ENCODE assay signal across 13 cellular contexts in the genomic region with DNA sequence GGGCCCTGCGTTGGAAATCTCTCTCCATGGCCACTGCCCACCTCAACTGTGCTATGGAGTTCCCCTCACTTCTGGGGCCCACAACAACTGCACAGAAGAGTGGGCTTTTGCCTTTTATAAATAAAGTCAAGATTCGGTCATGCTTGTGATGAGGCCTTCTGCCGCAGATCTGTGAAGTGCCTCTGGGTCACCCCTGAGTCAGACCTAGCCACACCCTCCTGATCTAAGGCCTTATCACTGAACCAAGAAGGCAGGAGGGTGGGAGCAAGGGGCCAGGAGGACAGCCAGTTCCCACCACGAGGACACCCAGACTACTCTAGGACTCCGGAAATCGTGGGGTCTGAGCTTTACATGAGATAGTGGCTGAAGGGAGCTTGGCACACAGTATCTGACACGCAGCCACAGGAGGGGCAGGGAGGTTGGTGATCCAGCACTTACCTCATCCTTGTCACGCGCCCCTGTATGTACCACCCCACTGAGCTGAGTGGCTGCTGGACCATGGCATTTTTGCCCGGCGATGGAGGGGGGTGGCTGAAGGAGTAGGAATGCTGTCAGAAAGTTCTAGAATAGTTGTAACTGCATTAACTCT.
DNase-seq lines count a peak whose midpoint lies in the region; ATAC-seq, FAIRE-seq and TF ChIP-seq lines count a peak whose summit lies in the region.
"Had no signal": no experiment of that assay in that cellular context is flagged by ENCODE, and none has a peak within 500 bp of the region (broad histone marks: within the 10 kb centered on the region; RNA-seq: fewer than 3 reads in every experiment).

No MANE protein-coding gene starts in this region.

- H3K4me1 ChIP-seq in astrocyte (ENCODE audit: insufficient read depth, low read length): peaks cover 28% of the 10 kb centered on the region
- peaks cover 2% of the 10 kb centered on the region for H3K4me1 ChIP-seq in CD8-positive, alpha-beta memory T cell (ENCODE audit: insufficient read depth, low read length)

- H3K4me3 Mint-ChIP-seq in astrocyte (ENCODE audit: unreplicated experiment): no peak overlapping the region
- H3K4me3 Mint-ChIP-seq in naive B cell: peak overlapping the region in 1 of 8 donors; percentile 47
- no peak overlapping the region for H3K4me3 Mint-ChIP-seq in WTC11
- H3K4me3 Mint-ChIP-seq in CD8-positive, alpha-beta memory T cell: no peak overlapping the region
- H3K4me3 Mint-ChIP-seq: T-cell had no signal

- POLR2A ChIA-PET in WTC11 (lab: Charles Lee): no interaction called here
- POLR2A ChIA-PET in CD8-positive, alpha-beta memory T cell (lab: Charles Lee): no interaction called here

- H3K27me3 ChIP-seq in astrocyte (ENCODE audit: insufficient read depth, low read length): no peaks in the 10 kb centered on the region
- no peaks in the 10 kb centered on the region for H3K27me3 ChIP-seq in CD8-positive, alpha-beta memory T cell (ENCODE audit: insufficient read depth, low read length, poor library complexity, severe bottlenecking)
- H3K27me3 ChIP-seq: vagina had no signal

- no peaks in the 10 kb centered on the region for H3K36me3 ChIP-seq in astrocyte (ENCODE audit: insufficient read depth, low read length)
- no peaks in the 10 kb centered on the region for H3K36me3 ChIP-seq in CD8-positive, alpha-beta memory T cell (ENCODE audit: insufficient read depth, low read length)
- H3K36me3 ChIP-seq: vagina had no signal

- H3K27me3 Mint-ChIP-seq in astrocyte (ENCODE audit: low read depth, unreplicated experiment) (no peaks in the 10 kb centered on the region), naive B cell (peaks cover 0 to 4% (median 0%) of the 10 kb centered on the region in 3 donors), WTC11 (ENCODE audit: low read depth) (no peaks in the 10 kb centered on the region)
- H3K27me3 Mint-ChIP-seq in CD8-positive, alpha-beta memory T cell: peaks cover 0 to 1% of the 10 kb centered on the region in 2 donors
- H3K27me3 Mint-ChIP-seq: T-cell had no signal

- in situ Hi-C loops in GM13977 (cut with MboI; ENCODE audit: low pct_unique_long_range_greater_than_20kb, low sequenced_read_pairs, unreplicated experiment): no loop called here

- CTCF ChIA-PET in WTC11 (lab: Charles Lee): no interaction called here
- CTCF ChIA-PET in CD8-positive, alpha-beta memory T cell (lab: Charles Lee): interaction anchor here (2.5 kb wide), 1 partner anchor 68 kb away, joined by 5 read pairs; no protein-coding TSS in a partner anchor

- no peak for FAIRE-seq in astrocyte (lab: Jason Lieb, UNC)

- peak; percentile 32 for ATAC-seq in HG03354 (IDR thresholded peaks at IDR 0.05; ENCODE audit: poor library complexity, severe bottlenecking, unreplicated experiment)
- peak; percentile 51 to 67 for ATAC-seq in naive B cell (ENCODE audit: low read depth in 2 of 2)
- no peak for ATAC-seq in WTC11

- H3K79me2 ChIP-seq in astrocyte (ENCODE audit: insufficient read depth, low read length): peaks cover 4% of the 10 kb centered on the region

- H2AFZ ChIP-seq in astrocyte (ENCODE audit: low read depth, low read length): no peak overlapping the region

- H3K9me3 Mint-ChIP-seq in astrocyte (ENCODE audit: unreplicated experiment) (peaks cover 4% of the 10 kb centered on the region), naive B cell (peaks cover 0 to 2% (median 0%) of the 10 kb centered on the region in 7 donors), WTC11 (no peaks in the 10 kb centered on the region)
- H3K9me3 Mint-ChIP-seq in CD8-positive, alpha-beta memory T cell: no peaks in the 10 kb centered on the region
- H3K9me3 Mint-ChIP-seq: T-cell had no signal

- peak; percentile 43 for DNase-seq in ELF-1 (ENCODE audit: low read depth, low spot score)
- DNase-seq in astrocyte (ENCODE audit: low read depth): peak; percentile 55
- DNase-seq in naive B cell: no peak
- DNase-seq in WTC11 (ENCODE audit: low spot score): no peak
- no peak for DNase-seq in GM13977 (ENCODE audit: low spot score)
- DNase-seq in CD8-positive, alpha-beta memory T cell: no peak
- no peak for DNase-seq in NCI-H187 (lab: John Stamatoyannopoulos, UW)
- DNase-seq: DND-41, NCI-H510A treated with DMSO at 0.1 percent for 48 hours, occipital lobe, T-cell had no signal

- peak overlapping the region; percentile 78 for H3K27ac Mint-ChIP-seq in astrocyte (ENCODE audit: unreplicated experiment)
- H3K27ac Mint-ChIP-seq in naive B cell: peak overlapping the region in 3 of 6 donors; percentile 52 to 73 (median 70)
- no peak overlapping the region; the same call in 1 of the 2 replicates for H3K27ac Mint-ChIP-seq in WTC11
- no peak overlapping the region for H3K27ac Mint-ChIP-seq in CD8-positive, alpha-beta memory T cell
- H3K27ac Mint-ChIP-seq: T-cell had no signal

- H4K20me1 ChIP-seq in astrocyte (ENCODE audit: insufficient read depth, low read length): peaks cover 8% of the 10 kb centered on the region

- no peak overlapping the region for H3K4me3 ChIP-seq in astrocyte (ENCODE audit: insufficient read depth, low read depth, low read length)
- H3K4me3 ChIP-seq in CD8-positive, alpha-beta memory T cell (ENCODE audit: low read length): no peak overlapping the region
- H3K4me3 ChIP-seq: vagina had no signal

- H3K9me3 ChIP-seq in astrocyte (ENCODE audit: insufficient read depth, low read depth, low read length): no peaks in the 10 kb centered on the region
- no peaks in the 10 kb centered on the region for H3K9me3 ChIP-seq in CD8-positive, alpha-beta memory T cell (ENCODE audit: low read length)
- H3K9me3 ChIP-seq: vagina had no signal

- peaks cover 46% of the 10 kb centered on the region for H3K4me1 Mint-ChIP-seq in astrocyte (ENCODE audit: low read depth, unreplicated experiment)
- H3K4me1 Mint-ChIP-seq in naive B cell: peaks cover 0 to 22% (median 6%) of the 10 kb centered on the region in 3 donors
- H3K4me1 Mint-ChIP-seq in WTC11: peaks cover 30% of the 10 kb centered on the region
- H3K4me1 Mint-ChIP-seq in CD8-positive, alpha-beta memory T cell: peaks cover 2 to 25% (median 13%) of the 10 kb centered on the region in 3 donors

- peaks cover 5% of the 10 kb centered on the region for H3K36me3 Mint-ChIP-seq in astrocyte (ENCODE audit: low read depth, unreplicated experiment)
- no peaks in the 10 kb centered on the region for H3K36me3 Mint-ChIP-seq in naive B cell
- H3K36me3 Mint-ChIP-seq in WTC11: no peaks in the 10 kb centered on the region
- no peaks in the 10 kb centered on the region for H3K36me3 Mint-ChIP-seq in CD8-positive, alpha-beta memory T cell
- H3K36me3 Mint-ChIP-seq: T-cell had no signal

- no peak overlapping the region for H3K9ac ChIP-seq in astrocyte (ENCODE audit: low read length)

- TF ChIP-seq CTCF in astrocyte (IDR thresholded peaks at IDR 0.05; ENCODE audit: insufficient read depth, low read depth, low read length) (no peak), WTC11 (IDR thresholded peaks at IDR 0.05) (no peak), GM13977 (IDR thresholded peaks at IDR 0.05; ENCODE audit: extremely low read depth, insufficient read depth, missing control alignments) (no peak)

- H3K4me2 ChIP-seq in astrocyte (ENCODE audit: low read length): no peak overlapping the region

- no peak overlapping the region for H3K27ac ChIP-seq in astrocyte (ENCODE audit: low read depth, low read length)
- H3K27ac ChIP-seq in CD8-positive, alpha-beta memory T cell (ENCODE audit: low read depth, low read length): no peak overlapping the region
- H3K27ac ChIP-seq: vagina had no signal

TF ChIP-seq in WTC11, 78 proteins besides CTCF, POLR2A, EP300 and RAD21:
- no peak for TF ChIP-seq NFE2L1 (CRISPR knock-in tag; IDR thresholded peaks at IDR 0.05)
- TF ChIP-seq TP53 (CRISPR knock-in tag; IDR thresholded peaks at IDR 0.05): no peak
- TF ChIP-seq NR3C1 (CRISPR knock-in tag; conservative IDR thresholded peaks at IDR 0.05; ENCODE audit: low read depth): no peak
- TF ChIP-seq NFYB (CRISPR knock-in tag; conservative IDR thresholded peaks at IDR 0.05; ENCODE audit: low read depth): no peak
TF ChIP-seq in WTC11: peak in this region for 0.

Comparison
In these comparisons a context has a peak if more than half of its experiments do, and no peak if none do; other contexts are left out.
1. DNase-seq: peak in ELF-1 (single experiment) and astrocyte (single experiment); none in naive B cell (single experiment), WTC11 (single experiment), GM13977 (single experiment), CD8-positive, alpha-beta memory T cell (0 of 5) and NCI-H187 (0 of 2).